In the genomic region with DNA sequence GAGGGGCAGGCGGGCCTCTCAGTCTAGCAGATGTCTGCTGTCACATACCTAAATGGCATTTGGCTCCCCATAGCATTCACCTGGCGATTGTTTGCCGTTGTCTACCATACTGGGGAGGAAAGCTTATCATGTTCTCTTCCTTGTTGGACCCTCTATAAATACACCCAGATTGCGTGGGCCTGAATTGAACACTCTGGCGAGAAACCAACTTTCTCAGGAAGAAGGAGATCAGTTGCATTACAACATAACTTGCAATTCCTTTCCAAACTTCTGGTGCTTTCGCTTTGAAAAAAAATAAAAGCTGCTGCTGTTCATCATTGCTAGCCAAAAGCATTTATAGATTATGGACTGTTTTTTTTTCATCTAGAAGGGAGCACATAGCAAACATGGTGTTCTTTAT, we compare ENCODE assay signal across 24 cellular contexts.
DNase-seq lines count a peak whose midpoint lies in the region; ATAC-seq and TF ChIP-seq lines count a peak whose summit lies in the region.
"Had no signal": no experiment of that assay in that cellular context is flagged by ENCODE, and none has a peak within 500 bp of the region (broad histone marks: within the 10 kb centered on the region; RNA-seq: fewer than 3 reads in every experiment).

No MANE protein-coding gene starts in this region.

- TF ChIP-seq CTCF in MCF 10A (IDR thresholded peaks at IDR 0.05; ENCODE audit: unreplicated experiment), result no peak
- TF ChIP-seq CTCF in breast epithelium (IDR thresholded peaks at IDR 0.05), result no peak
- TF ChIP-seq CTCF in choroid plexus epithelial cell (conservative IDR thresholded peaks at IDR 0.05; ENCODE audit: low read depth, low read length), result no peak
- no peak for TF ChIP-seq CTCF in left ventricle myocardium inferior (IDR thresholded peaks at IDR 0.05; ENCODE audit: borderline replicate concordance)
- TF ChIP-seq CTCF in glutamatergic neuron (IDR thresholded peaks at IDR 0.05; ENCODE audit: partially characterized antibody, unreplicated experiment), result no peak

- H3K27me3 ChIP-seq in breast epithelium (peaks cover 0 to 42% of the 10 kb centered on the region in 2 donors), left ventricle myocardium inferior (ENCODE audit: low read depth) (no peaks in the 10 kb centered on the region)
- H3K27me3 ChIP-seq: esophagus squamous epithelium had no signal

- H3K27me3 Mint-ChIP-seq in MCF 10A (ENCODE audit: insufficient read depth, unreplicated experiment), result peaks cover 54% of the 10 kb centered on the region
- H3K27me3 Mint-ChIP-seq in glutamatergic neuron (ENCODE audit: unreplicated experiment), result no peaks in the 10 kb centered on the region
- H3K27me3 Mint-ChIP-seq in activated T-cell treated with anti-CD3 and anti-CD28 coated beads, Interleukin-2, amount 50 U/mL, for 4 hours (ENCODE audit: low read depth), result no peaks in the 10 kb centered on the region
- H3K27me3 Mint-ChIP-seq: activated naive CD8-positive, alpha-beta T cell treated with anti-CD3 and anti-CD28 coated beads for 36 hours had no signal

- no peak for ATAC-seq in activated T-cell treated with anti-CD3 and anti-CD28 coated beads, Interleukin-2, amount 50 U/mL, for 4 hours
- ATAC-seq: GM23338, K562 had no signal

- peaks cover 6% of the 10 kb centered on the region for H3K36me3 Mint-ChIP-seq in MCF 10A (ENCODE audit: insufficient read depth, unreplicated experiment)
- H3K36me3 Mint-ChIP-seq in glutamatergic neuron (ENCODE audit: unreplicated experiment), result no peaks in the 10 kb centered on the region
- no peaks in the 10 kb centered on the region for H3K36me3 Mint-ChIP-seq in activated T-cell treated with anti-CD3 and anti-CD28 coated beads, Interleukin-2, amount 50 U/mL, for 4 hours (ENCODE audit: insufficient read depth)
- H3K36me3 Mint-ChIP-seq: activated naive CD8-positive, alpha-beta T cell treated with anti-CD3 and anti-CD28 coated beads for 36 hours; immature natural killer cell had no signal

- no peak overlapping the region for H3K4me3 ChIP-seq in breast epithelium
- no peak overlapping the region for H3K4me3 ChIP-seq in choroid plexus epithelial cell (ENCODE audit: low read depth, low read length)
- H3K4me3 ChIP-seq in left ventricle myocardium inferior, result no peak overlapping the region
- H3K4me3 ChIP-seq: GM23338, K562, SK-N-MC, thoracic aorta had no signal

- TF ChIP-seq POLR2A in breast epithelium (IDR thresholded peaks at IDR 0.05), result no peak

- no peak for DNase-seq in MCF 10A (ENCODE audit: unreplicated experiment)
- DNase-seq in breast epithelium (ENCODE audit: low spot score in 2 of 2), result no peak
- peak; percentile 53 for DNase-seq in choroid plexus epithelial cell (ENCODE audit: low read depth)
- no peak for DNase-seq in left ventricle myocardium inferior
- DNase-seq in glutamatergic neuron, result no peak
- no peak for DNase-seq in activated T-cell treated with anti-CD3 and anti-CD28 coated beads, Interleukin-2, amount 50 U/mL, for 4 hours
- DNase-seq in GOT3 (lab: John Stamatoyannopoulos, UW), result no peak
- no peak for DNase-seq in DMS79 (lab: John Stamatoyannopoulos, UW)
- DNase-seq: 8988T; activated naive CD8-positive, alpha-beta T cell treated with anti-CD3 and anti-CD28 coated beads for 36 hours; COR-L47; cortex of kidney; endodermal cell; esophagus squamous epithelium; immature natural killer cell; NCI-H1694; NCI-H2171 treated with DMSO at 0.1 percent for 48 hours; NCI-H526; posterior cingulate gyrus; T-helper 2 cell had no signal

- CTCF ChIA-PET in MCF 10A (lab: Yijun Ruan, JAX), result no interaction called here

- H3K9me3 Mint-ChIP-seq in MCF 10A (ENCODE audit: unreplicated experiment) (no peaks in the 10 kb centered on the region), glutamatergic neuron (ENCODE audit: unreplicated experiment) (peaks cover 2% of the 10 kb centered on the region)
- H3K9me3 Mint-ChIP-seq in activated T-cell treated with anti-CD3 and anti-CD28 coated beads, Interleukin-2, amount 50 U/mL, for 4 hours, result no peaks in the 10 kb centered on the region
- H3K9me3 Mint-ChIP-seq: activated naive CD8-positive, alpha-beta T cell treated with anti-CD3 and anti-CD28 coated beads for 36 hours; endodermal cell; GM23338; immature natural killer cell had no signal

- H3K4me1 Mint-ChIP-seq in MCF 10A (ENCODE audit: insufficient read depth, unreplicated experiment) (peaks cover 12% of the 10 kb centered on the region), glutamatergic neuron (ENCODE audit: low read depth, unreplicated experiment) (no peaks in the 10 kb centered on the region)
- H3K4me1 Mint-ChIP-seq in activated T-cell treated with anti-CD3 and anti-CD28 coated beads, Interleukin-2, amount 50 U/mL, for 4 hours (ENCODE audit: low read depth), result no peaks in the 10 kb centered on the region
- H3K4me1 Mint-ChIP-seq: activated naive CD8-positive, alpha-beta T cell treated with anti-CD3 and anti-CD28 coated beads for 36 hours; immature natural killer cell had no signal

- H3K36me3 ChIP-seq in breast epithelium, result no peaks in the 10 kb centered on the region
- no peaks in the 10 kb centered on the region for H3K36me3 ChIP-seq in left ventricle myocardium inferior
- H3K36me3 ChIP-seq: esophagus squamous epithelium, thoracic aorta had no signal

- no peak overlapping the region for H3K27ac Mint-ChIP-seq in MCF 10A (ENCODE audit: low read depth, unreplicated experiment)
- no peak overlapping the region for H3K27ac Mint-ChIP-seq in glutamatergic neuron (ENCODE audit: unreplicated experiment)
- H3K27ac Mint-ChIP-seq: activated naive CD8-positive, alpha-beta T cell treated with anti-CD3 and anti-CD28 coated beads for 36 hours; endodermal cell; GM23338; immature natural killer cell had no signal

- H3K9me3 ChIP-seq in breast epithelium (no peaks in the 10 kb centered on the region), left ventricle myocardium inferior (replicated peaks) (no peaks in the 10 kb centered on the region)
- H3K9me3 ChIP-seq: esophagus squamous epithelium, thoracic aorta had no signal

- POLR2A ChIA-PET in MCF 10A (lab: Yijun Ruan, JAX), result interaction anchor here (0.6 kb wide), 1 partner anchor 17 kb away, joined by 5 read pairs; no protein-coding TSS in a partner anchor

- H3K4me1 ChIP-seq in breast epithelium (no peaks in the 10 kb centered on the region), left ventricle myocardium inferior (no peaks in the 10 kb centered on the region)

- peak overlapping the region; percentile 12 for H3K4me3 Mint-ChIP-seq in MCF 10A (ENCODE audit: unreplicated experiment)
- H3K4me3 Mint-ChIP-seq in glutamatergic neuron (ENCODE audit: unreplicated experiment), result no peak overlapping the region
- H3K4me3 Mint-ChIP-seq in activated T-cell treated with anti-CD3 and anti-CD28 coated beads, Interleukin-2, amount 50 U/mL, for 4 hours, result no peak overlapping the region
- H3K4me3 Mint-ChIP-seq: activated naive CD8-positive, alpha-beta T cell treated with anti-CD3 and anti-CD28 coated beads for 36 hours; endodermal cell; GM23338; immature natural killer cell had no signal

- no peak overlapping the region for H3K27ac ChIP-seq in breast epithelium
- peak overlapping the region; percentile 19 for H3K27ac ChIP-seq in left ventricle myocardium inferior (replicated peaks)
- H3K27ac ChIP-seq: SK-N-MC had no signal

- BruUV-seq in MCF 10A (replicated peaks; lab: Mats Ljungman, UMichigan), result no TSS peak

- intact Hi-C loops in MCF 10A (cut with micrococcal nuclease), result no loop called here
- intact Hi-C loops in breast epithelium (cut with DNase I; ENCODE audit: low total_unique reads), result no loop called here
- intact Hi-C loops in left ventricle myocardium inferior (cut with micrococcal nuclease), result no loop called here
